3 cellular contexts compared by ENCODE assay signal in genomic region chr9:122118343-122119165, GRCh38.
TF ChIP-seq lines count a peak whose summit lies in the region.

No MANE protein-coding gene starts in this region.

TF ChIP-seq in A549, 52 proteins besides CTCF, POLR2A, EP300 and RAD21:
- TF ChIP-seq SREBF2 (IDR thresholded peaks at IDR 0.05) = no peak
- TF ChIP-seq FOSL2 (IDR thresholded peaks at IDR 0.05) = no peak
- TF ChIP-seq FOSL2 (CRISPR knock-in tag; IDR thresholded peaks at IDR 0.05) = no peak
- peak; percentile 70 for TF ChIP-seq ZFP36 (IDR thresholded peaks at IDR 0.05; ENCODE audit: borderline replicate concordance, partially characterized antibody)
- no peak for TF ChIP-seq EHF (CRISPR knock-in tag; IDR thresholded peaks at IDR 0.05)
- no peak for TF ChIP-seq HMGXB4 (CRISPR knock-in tag; IDR thresholded peaks at IDR 0.05; ENCODE audit: borderline replicate concordance)
- TF ChIP-seq BCL3 (IDR thresholded peaks at IDR 0.05) = no peak
- TF ChIP-seq MAFK (IDR thresholded peaks at IDR 0.05; ENCODE audit: partially characterized antibody) = peak; percentile 82

TF ChIP-seq in Ishikawa, 13 proteins besides CTCF, POLR2A, EP300 and RAD21:
- no peak for TF ChIP-seq CREB1 (IDR thresholded peaks at IDR 0.05; ENCODE audit: low read depth)
- TF ChIP-seq YY1 (IDR thresholded peaks at IDR 0.05; ENCODE audit: low read depth) = no peak
- TF ChIP-seq EGR1 (IDR thresholded peaks at IDR 0.05) = no peak
- no peak for TF ChIP-seq FOXM1 (IDR thresholded peaks at IDR 0.05; ENCODE audit: borderline replicate concordance, low read depth)
- no peak for TF ChIP-seq TEAD4 (IDR thresholded peaks at IDR 0.05)
- TF ChIP-seq TAF1 (IDR thresholded peaks at IDR 0.05; ENCODE audit: low read depth) = no peak
- 0 out of 2 replicates have a peak, but pooled peaks have one; percentile 15 for TF ChIP-seq MAX (IDR thresholded peaks at IDR 0.05)

TF ChIP-seq in K562, 482 proteins besides CTCF, POLR2A, EP300 and RAD21 (continues in another document):
- TF ChIP-seq KLF13 (tag; IDR thresholded peaks at IDR 0.05; ENCODE audit: borderline replicate concordance, low read depth) (no peak), HES1 (IDR thresholded peaks at IDR 0.05; ENCODE audit: low read depth) (no peak), MXI1 (IDR thresholded peaks at IDR 0.05; ENCODE audit: low read depth, low read length) (no peak), ZBTB33 (CRISPR knock-in tag; IDR thresholded peaks at IDR 0.05) (no peak), FOXJ3 (CRISPR knock-in tag; IDR thresholded peaks at IDR 0.05) (no peak), ZNF561 (CRISPR knock-in tag; conservative IDR thresholded peaks at IDR 0.05) (no peak), CGGBP1 (CRISPR knock-in tag; IDR thresholded peaks at IDR 0.05) (no peak), ARID2 (IDR thresholded peaks at IDR 0.05) (no peak), HEY1 (CRISPR knock-in tag; IDR thresholded peaks at IDR 0.05; ENCODE audit: borderline replicate concordance) (no peak), KAT2B (IDR thresholded peaks at IDR 0.05; ENCODE audit: low read depth, low read length) (no peak), ZBTB2 (IDR thresholded peaks at IDR 0.05) (no peak), CBX8 (IDR thresholded peaks at IDR 0.05; ENCODE audit: borderline replicate concordance, extremely low read depth, low read depth, low read length, poor library complexity, severe bottlenecking) (no peak), E2F6 (IDR thresholded peaks at IDR 0.05; ENCODE audit: borderline replicate concordance in 1 of 2, extremely low read depth in 1 of 2, insufficient read depth in 1 of 2, insufficient read length in 1 of 2, low read depth in 1 of 2, low read length in 1 of 2, poor library complexity in 1 of 2, severe bottlenecking in 1 of 2) (no peak), ZNF589 (CRISPR knock-in tag; IDR thresholded peaks at IDR 0.05; ENCODE audit: low read depth) (no peak), ZNF584 (CRISPR knock-in tag; IDR thresholded peaks at IDR 0.05; ENCODE audit: low read depth) (no peak), ZNF165 (CRISPR knock-in tag; IDR thresholded peaks at IDR 0.05; ENCODE audit: borderline replicate concordance) (no peak), RBM14 (IDR thresholded peaks at IDR 0.05; ENCODE audit: borderline replicate concordance, insufficient read depth, low read depth, low read length) (no peak), KDM1A (IDR thresholded peaks at IDR 0.05) (peak in 1 of 2 experiments; percentile 57; a peak in 2 of 4 replicates), NELFE (IDR thresholded peaks at IDR 0.05; ENCODE audit: insufficient read depth, insufficient read length) (no peak), ZNF507 (tag; conservative IDR thresholded peaks at IDR 0.05) (no peak), HDAC1 (IDR thresholded peaks at IDR 0.05) (no peak), RNF2 (IDR thresholded peaks at IDR 0.05) (no peak), MEF2D (tag; conservative IDR thresholded peaks at IDR 0.05; ENCODE audit: low read depth) (no peak), RBM25 (IDR thresholded peaks at IDR 0.05; ENCODE audit: low read depth, low read length, severe bottlenecking) (peak; percentile 95), ZNF316 (IDR thresholded peaks at IDR 0.05) (peak; percentile 68), MYNN (IDR thresholded peaks at IDR 0.05) (no peak), MYNN (CRISPR knock-in tag; IDR thresholded peaks at IDR 0.05) (no peak), TFE3 (CRISPR knock-in tag; IDR thresholded peaks at IDR 0.05) (no peak), SMARCA5 (IDR thresholded peaks at IDR 0.05) (peak; percentile 77; the same call in 1 of the 2 replicates), ZNF274 (IDR thresholded peaks at IDR 0.05; ENCODE audit: borderline replicate concordance, low read depth, low read length) (no peak), XRCC4 (IDR thresholded peaks at IDR 0.05; ENCODE audit: extremely low read depth, insufficient read depth, insufficient read length) (no peak), HNRNPH1 (optimal IDR thresholded peaks at IDR 0.05; ENCODE audit: low read depth, low read length) (no peak), MAFK (IDR thresholded peaks at IDR 0.05; ENCODE audit: low read length) (peak; percentile 37; the same call in 1 of the 2 replicates), E2F4 (CRISPR knock-in tag; IDR thresholded peaks at IDR 0.05; ENCODE audit: low read depth) (no peak), GATAD2B (IDR thresholded peaks at IDR 0.05; ENCODE audit: borderline replicate concordance) (no peak), CHCHD3 (CRISPR knock-in tag; IDR thresholded peaks at IDR 0.05) (no peak), ZNF282 (CRISPR knock-in tag; IDR thresholded peaks at IDR 0.05) (no peak), ZNF134 (CRISPR knock-in tag; conservative IDR thresholded peaks at IDR 0.05) (no peak), ZFP36 (IDR thresholded peaks at IDR 0.05; ENCODE audit: low read depth, low read length, partially characterized antibody) (peak; percentile 91), NR2C1 (IDR thresholded peaks at IDR 0.05) (no peak), NR2C1 (tag; IDR thresholded peaks at IDR 0.05) (no peak), IRF2 (CRISPR knock-in tag; IDR thresholded peaks at IDR 0.05) (no peak), MEF2A (IDR thresholded peaks at IDR 0.05; ENCODE audit: control insufficient read depth, low read depth, low read length) (no peak), BCL6 (CRISPR knock-in tag; IDR thresholded peaks at IDR 0.05) (no peak), MAFG (tag; conservative IDR thresholded peaks at IDR 0.05) (peak; percentile 46; the same call in 1 of the 2 replicates), ZNF217 (CRISPR knock-in tag; IDR thresholded peaks at IDR 0.05) (no peak), CBFB (CRISPR knock-in tag; IDR thresholded peaks at IDR 0.05) (no peak), ZNF24 (IDR thresholded peaks at IDR 0.05) (no peak), ZNF79 (CRISPR knock-in tag; IDR thresholded peaks at IDR 0.05; ENCODE audit: low read depth) (no peak), COPS2 (conservative IDR thresholded peaks at IDR 0.05) (no peak), RCOR1 (IDR thresholded peaks at IDR 0.05; ENCODE audit: borderline replicate concordance in 1 of 2, low read depth in 2 of 2, low read length in 2 of 2) (0 out of 4 replicates have a peak, but pooled peaks of 1 of the 2 experiments have one; percentile 9), HDAC2 (IDR thresholded peaks at IDR 0.05) (0 out of 2 replicates have a peak, but pooled peaks have one; percentile 44), MAFF (IDR thresholded peaks at IDR 0.05; ENCODE audit: low read length) (peak; percentile 9; the same call in 1 of the 2 replicates), MEIS2 (IDR thresholded peaks at IDR 0.05; ENCODE audit: partially characterized antibody) (no peak), WHSC1 (IDR thresholded peaks at IDR 0.05; ENCODE audit: low read length) (no peak), HMGXB4 (CRISPR knock-in tag; IDR thresholded peaks at IDR 0.05) (no peak)
